Comparison of ENCODE assay signal across 1 cellular context in genomic region chr2:206217743-206218520, GRCh38.
TF ChIP-seq lines count a peak whose summit lies in the region.

No MANE protein-coding gene starts in this region.

TF ChIP-seq in HepG2, 621 proteins besides CTCF, POLR2A, EP300 and RAD21:
- TF ChIP-seq ZNF34 (CRISPR knock-in tag; IDR thresholded peaks at IDR 0.05; ENCODE audit: borderline replicate concordance) (no peak), RNF219 (CRISPR knock-in tag; IDR thresholded peaks at IDR 0.05) (no peak), ZBTB8A (CRISPR knock-in tag; IDR thresholded peaks at IDR 0.05; ENCODE audit: borderline replicate concordance, low read depth) (no peak), CBX2 (IDR thresholded peaks at IDR 0.05; ENCODE audit: low read depth, low read length) (0 out of 2 replicates have a peak, but pooled peaks have one; percentile 26), CBX2 (CRISPR knock-in tag; IDR thresholded peaks at IDR 0.05; ENCODE audit: low read depth) (no peak), RFXAP (CRISPR knock-in tag; IDR thresholded peaks at IDR 0.05; ENCODE audit: borderline replicate concordance) (no peak), THYN1 (CRISPR knock-in tag; IDR thresholded peaks at IDR 0.05; ENCODE audit: borderline replicate concordance, low read depth) (no peak)
